ENCODE assay signal across 10 cellular contexts in genomic region chr17:9020824-9021157, GRCh38. TPM values are rescaled to one million over a fixed set of nuclear protein-coding genes. Genes with fewer than 3 reads are reported as not detected.
DNase-seq lines count a peak whose midpoint lies in the region; TF ChIP-seq lines count a peak whose summit lies in the region.
"Had no signal": no experiment of that assay in that cellular context is flagged by ENCODE, and none has a peak within 500 bp of the region (broad histone marks: within the 10 kb centered on the region; RNA-seq: fewer than 3 reads in every experiment).

No MANE protein-coding gene starts in this region.

- H3K9me3 ChIP-seq in tibial nerve = no peaks in the 10 kb centered on the region

- peak overlapping the region; percentile 38 for H3K4me3 ChIP-seq in lower leg skin (ENCODE audit: low read depth, poor library complexity, severe bottlenecking)
- peak overlapping the region; percentile 32 to 71 (median 56) for H3K4me3 ChIP-seq in tibial nerve

- peaks cover 12% of the 10 kb centered on the region for H3K4me1 Mint-ChIP-seq in activated naive CD8-positive, alpha-beta T cell (ENCODE audit: low read depth)

- DNase-seq in activated CD8-positive, alpha-beta memory T cell treated with anti-CD3 and anti-CD28 coated beads, Interleukin-2, amount 50 U/mL, for 48 hours = peak; percentile 53
- no peak for DNase-seq in activated CD8-positive, alpha-beta memory T cell treated with anti-CD3 and anti-CD28 coated beads, Interleukin-2, amount 50 U/mL, for 4 hours
- DNase-seq in lower leg skin (ENCODE audit: low spot score in 2 of 2) (peak in 1 of 2 donors; percentile 84), tibial nerve (ENCODE audit: low spot score in 2 of 2) (no peak), foreskin melanocyte (no peak), NCI-H774 (lab: John Stamatoyannopoulos, UW) (no peak), AML-193 (lab: John Stamatoyannopoulos, UW) (no peak)
- DNase-seq: NCI-H1092 had no signal

- peak overlapping the region; percentile 71 for H3K4me3 Mint-ChIP-seq in activated naive CD8-positive, alpha-beta T cell

- WGBS in lower leg skin, 2 donors = 2 to 3% methylated on average over 22 of the region's 25 CpGs
- WGBS in tibial nerve, 2 donors = 0 to 4% methylated on average over 21 to 22 of the region's 25 CpGs

- H3K36me3 Mint-ChIP-seq in activated naive CD8-positive, alpha-beta T cell = peaks cover 2% of the 10 kb centered on the region

- H3K27me3 Mint-ChIP-seq in activated naive CD8-positive, alpha-beta T cell = peaks cover 27% of the 10 kb centered on the region

- no peaks in the 10 kb centered on the region for H3K9me3 Mint-ChIP-seq in activated naive CD8-positive, alpha-beta T cell (ENCODE audit: low read depth)

- peaks cover 0 to 30% (median 23%) of the 10 kb centered on the region in 4 donors for H3K4me1 ChIP-seq in tibial nerve

- peak overlapping the region in 3 of 4 donors; percentile 65 to 83 (median 71) for H3K27ac ChIP-seq in tibial nerve

- no peaks in the 10 kb centered on the region for H3K36me3 ChIP-seq in tibial nerve

- peaks cover 0 to 43% of the 10 kb centered on the region in 2 donors for H3K27me3 ChIP-seq in tibial nerve

- intact Hi-C loops in lower leg skin (cut with DNase I; ENCODE audit: low total_unique reads) = no loop called here

- TF ChIP-seq POLR2A in lower leg skin (IDR thresholded peaks at IDR 0.05) (no peak), tibial nerve (IDR thresholded peaks at IDR 0.05) (no peak)

- H3K27ac Mint-ChIP-seq in activated naive CD8-positive, alpha-beta T cell = no peak overlapping the region

- no peak for TF ChIP-seq EP300 in tibial nerve (IDR thresholded peaks at IDR 0.05)

- TF ChIP-seq CTCF in lower leg skin (IDR thresholded peaks at IDR 0.05) (no peak), tibial nerve (IDR thresholded peaks at IDR 0.05) (no peak)

RNA-seq across cellular contexts. Expression of gene NTN1, which starts 0.5 kb away (rescaled TPM):
- 10 to 100 TPM in 2 of 4 donors, 1 to 10 TPM in 2; 5.9 to 11.6 (median 8.5) TPM for total RNA-seq in lower leg skin
- 10 to 100 TPM; 15.9 to 31.0 (median 25.0) TPM for total RNA-seq in tibial nerve

RNA-seq across cellular contexts. Expression of gene PIK3R5, which starts 55.3 kb away (rescaled TPM):
- 10 to 100 TPM in 2 of 4 donors, 1 to 10 TPM in 2; 3.6 to 12.0 (median 8.2) TPM for total RNA-seq in lower leg skin
- 10 to 100 TPM; 17.8 to 62.1 (median 22.5) TPM for total RNA-seq in tibial nerve
- total RNA-seq: glomerular endothelial cell had no signal
